14 cellular contexts compared by ENCODE assay signal in genomic region chr3:46925585-46925934, GRCh38. TPM values are rescaled to one million over a fixed set of nuclear protein-coding genes. Genes with fewer than 3 reads are reported as not detected.
DNase-seq lines count a peak whose midpoint lies in the region; ATAC-seq, FAIRE-seq and TF ChIP-seq lines count a peak whose summit lies in the region.
"Had no signal": no experiment of that assay in that cellular context is flagged by ENCODE, and none has a peak within 500 bp of the region (broad histone marks: within the 10 kb centered on the region; RNA-seq: fewer than 3 reads in every experiment).

No MANE protein-coding gene starts in this region.

- H3K4me2 ChIP-seq in skeletal muscle satellite cell (ENCODE audit: low read length): no peak overlapping the region

- H3K36me3 ChIP-seq in RWPE2 (ENCODE audit: low read depth): peaks cover 71% of the 10 kb centered on the region
- peaks cover 64% of the 10 kb centered on the region for H3K36me3 ChIP-seq in skeletal muscle satellite cell (ENCODE audit: insufficient read depth, low read length)

- intact Hi-C loops in left ventricle myocardium superior (cut with micrococcal nuclease): loop anchor here (5.0 kb wide), 1 partner anchor 72 kb away; no protein-coding TSS in a partner anchor

- H3K4me3 ChIP-seq in RWPE2 (ENCODE audit: severe bottlenecking): no peak overlapping the region
- H3K4me3 ChIP-seq in skeletal muscle satellite cell (ENCODE audit: low read length): no peak overlapping the region

- no peak for DNase-seq in GM12892 (ENCODE audit: insufficient read length)
- DNase-seq in RWPE2 (ENCODE audit: low spot score): peak; percentile 19
- peak; percentile 91 for DNase-seq in left ventricle myocardium superior
- DNase-seq in NCI-H2227 (lab: John Stamatoyannopoulos, UW; ENCODE audit: unreplicated experiment): no peak
- DNase-seq: activated CD4-positive, alpha-beta T cell treated with anti-CD3 and anti-CD28 coated beads for 4 hours; amygdala; DMS79; endodermal cell; NCI-H526 treated with DMSO at 0.1 percent for 48 hours; small intestine had no signal

- ATAC-seq in RWPE2 (ENCODE audit: low read depth) (no peak), left ventricle myocardium superior (peak; percentile 80), HG02610 (IDR thresholded peaks at IDR 0.05; ENCODE audit: unreplicated experiment) (no peak), HG02970 (IDR thresholded peaks at IDR 0.05; ENCODE audit: low FRiP score, unreplicated experiment) (no peak)
- ATAC-seq: SK-N-SH treated with all-trans-retinoic acid at 6 μM for 48 hours had no signal

- no peak for TF ChIP-seq CTCF in RWPE2 (IDR thresholded peaks at IDR 0.05; ENCODE audit: poor library complexity, severe bottlenecking)

- H3K9ac ChIP-seq in skeletal muscle satellite cell (ENCODE audit: low read depth, low read length): peak overlapping the region; percentile 50

- TF ChIP-seq POLR2A in GM12892 (IDR thresholded peaks at IDR 0.05; ENCODE audit: low read depth, low read length): no peak

- FAIRE-seq in GM12892 (lab: Jason Lieb, UNC): peak; percentile 54
- FAIRE-seq: small intestine had no signal

- H3K4me1 ChIP-seq in RWPE2 (ENCODE audit: insufficient read depth, poor library complexity, severe bottlenecking) (no peaks in the 10 kb centered on the region), skeletal muscle satellite cell (ENCODE audit: control insufficient read depth, insufficient read depth, low read length) (peaks cover 28% of the 10 kb centered on the region)

- H3K27me3 ChIP-seq in RWPE2 (ENCODE audit: insufficient read depth, poor library complexity, severe bottlenecking): no peaks in the 10 kb centered on the region
- no peaks in the 10 kb centered on the region for H3K27me3 ChIP-seq in skeletal muscle satellite cell (ENCODE audit: control insufficient read depth, insufficient read depth, low read length)

- no peak overlapping the region for H3K27ac ChIP-seq in RWPE2 (ENCODE audit: poor library complexity, severe bottlenecking)

- no peaks in the 10 kb centered on the region for H3K9me3 ChIP-seq in RWPE2 (ENCODE audit: severe bottlenecking)
- no peaks in the 10 kb centered on the region for H3K9me3 ChIP-seq in skeletal muscle satellite cell (replicated peaks; ENCODE audit: low read length)

RNA-seq across cellular contexts. Expression of gene PTH1R, which starts 48.0 kb away (rescaled TPM):
- polyA plus RNA-seq in GM12892 (2012; ENCODE audit: missing spikeins): not detected
- 13.0 TPM for total RNA-seq in left ventricle myocardium superior
- 0.22 and 0.76 TPM in 2 replicates for total RNA-seq in skeletal muscle satellite cell (2012; rRNA removed)

RNA-seq across cellular contexts. Expression of gene CCDC12, which starts 51.0 kb away (rescaled TPM):
- 48.6 TPM for polyA plus RNA-seq in GM12892 (2012; ENCODE audit: missing spikeins)
- 29.6 TPM for total RNA-seq in left ventricle myocardium superior
- total RNA-seq in skeletal muscle satellite cell (2012; rRNA removed): 19.2 and 27.4 TPM in 2 replicates

RNA-seq across cellular contexts. Expression of gene NBEAL2, which starts 53.9 kb away (rescaled TPM):
- polyA plus RNA-seq in GM12892 (2012; ENCODE audit: missing spikeins): 79.6 TPM
- total RNA-seq in left ventricle myocardium superior: 11.4 TPM
- 3.3 and 3.7 TPM in 2 replicates for total RNA-seq in skeletal muscle satellite cell (2012; rRNA removed)

Comparison
In these comparisons a context has a peak if more than half of its experiments do, and no peak if none do; other contexts are left out.
1. DNase-seq: peak in RWPE2 (single experiment) and left ventricle myocardium superior (single experiment); none in GM12892 (single experiment) and NCI-H2227 (single experiment).